1 cellular context compared by ENCODE assay signal in the genomic region with DNA sequence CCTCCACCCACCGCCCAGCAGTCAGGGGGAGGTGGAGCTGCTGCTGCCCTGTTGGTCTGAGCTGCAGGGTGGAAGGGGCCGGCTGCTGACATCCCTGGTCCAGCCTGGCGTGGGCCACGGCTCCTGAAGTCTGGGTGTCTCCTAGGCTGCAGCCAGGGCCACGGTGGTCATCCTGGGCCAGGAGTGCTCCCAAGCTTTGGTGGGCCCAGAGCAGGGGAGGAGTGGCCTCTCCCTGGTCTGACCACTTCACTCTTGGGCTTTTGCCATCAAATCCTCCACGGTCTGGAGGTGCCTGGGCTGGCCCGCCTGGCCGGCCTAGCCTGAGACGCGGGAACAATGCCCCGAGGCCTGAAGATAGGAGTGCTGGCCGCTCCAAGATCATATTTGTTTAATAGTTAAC.
TF ChIP-seq lines count a peak whose summit lies in the region.

No MANE protein-coding gene starts in this region.

TF ChIP-seq in HepG2, 621 proteins besides CTCF, POLR2A, EP300 and RAD21:
- TF ChIP-seq, protein P1, sequence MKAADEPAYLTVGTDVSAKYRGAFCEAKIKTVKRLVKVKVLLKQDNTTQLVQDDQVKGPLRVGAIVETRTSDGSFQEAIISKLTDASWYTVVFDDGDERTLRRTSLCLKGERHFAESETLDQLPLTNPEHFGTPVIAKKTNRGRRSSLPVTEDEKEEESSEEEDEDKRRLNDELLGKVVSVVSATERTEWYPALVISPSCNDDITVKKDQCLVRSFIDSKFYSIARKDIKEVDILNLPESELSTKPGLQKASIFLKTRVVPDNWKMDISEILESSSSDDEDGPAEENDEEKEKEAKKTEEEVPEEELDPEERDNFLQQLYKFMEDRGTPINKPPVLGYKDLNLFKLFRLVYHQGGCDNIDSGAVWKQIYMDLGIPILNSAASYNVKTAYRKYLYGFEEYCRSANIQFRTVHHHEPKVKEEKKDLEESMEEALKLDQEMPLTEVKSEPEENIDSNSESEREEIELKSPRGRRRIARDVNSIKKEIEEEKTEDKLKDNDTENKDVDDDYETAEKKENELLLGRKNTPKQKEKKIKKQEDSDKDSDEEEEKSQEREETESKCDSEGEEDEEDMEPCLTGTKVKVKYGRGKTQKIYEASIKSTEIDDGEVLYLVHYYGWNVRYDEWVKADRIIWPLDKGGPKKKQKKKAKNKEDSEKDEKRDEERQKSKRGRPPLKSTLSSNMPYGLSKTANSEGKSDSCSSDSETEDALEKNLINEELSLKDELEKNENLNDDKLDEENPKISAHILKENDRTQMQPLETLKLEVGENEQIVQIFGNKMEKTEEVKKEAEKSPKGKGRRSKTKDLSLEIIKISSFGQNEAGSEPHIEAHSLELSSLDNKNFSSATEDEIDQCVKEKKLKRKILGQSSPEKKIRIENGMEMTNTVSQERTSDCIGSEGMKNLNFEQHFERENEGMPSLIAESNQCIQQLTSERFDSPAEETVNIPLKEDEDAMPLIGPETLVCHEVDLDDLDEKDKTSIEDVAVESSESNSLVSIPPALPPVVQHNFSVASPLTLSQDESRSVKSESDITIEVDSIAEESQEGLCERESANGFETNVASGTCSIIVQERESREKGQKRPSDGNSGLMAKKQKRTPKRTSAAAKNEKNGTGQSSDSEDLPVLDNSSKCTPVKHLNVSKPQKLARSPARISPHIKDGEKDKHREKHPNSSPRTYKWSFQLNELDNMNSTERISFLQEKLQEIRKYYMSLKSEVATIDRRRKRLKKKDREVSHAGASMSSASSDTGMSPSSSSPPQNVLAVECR (CRISPR knock-in tag; IDR thresholded peaks at IDR 0.05; ENCODE audit: borderline replicate concordance): no peak
- TF ChIP-seq ZNF547 (CRISPR knock-in tag; IDR thresholded peaks at IDR 0.05) (no peak), ZNF263 (CRISPR knock-in tag; IDR thresholded peaks at IDR 0.05) (peak; percentile 73), ZNF614 (CRISPR knock-in tag; IDR thresholded peaks at IDR 0.05; ENCODE audit: borderline replicate concordance) (no peak)
